In genomic region chr4:165828928-165829327, GRCh38 we compare ENCODE assay signal across 33 cellular contexts. TPM values are rescaled to one million over a fixed set of nuclear protein-coding genes. Genes with fewer than 3 reads are reported as not detected.
A peak's percentile ranks its signal among the peaks of the same experiment; 100 is the strongest.
DNase-seq lines count a peak whose midpoint lies in the region; ATAC-seq and TF ChIP-seq lines count a peak whose summit lies in the region.
"Had no signal": no experiment of that assay in that cellular context is flagged by ENCODE, and none has a peak within 500 bp of the region (broad histone marks: within the 10 kb centered on the region; RNA-seq: fewer than 3 reads in every experiment).

No MANE protein-coding gene starts in this region.

- H3K4me3 ChIP-seq in breast epithelium, result no peak overlapping the region
- no peak overlapping the region for H3K4me3 ChIP-seq in mammary epithelial cell (replicated peaks in 1 of 3; ENCODE audit: insufficient read depth in 1 of 3, low read depth in 2 of 3, low read length in 3 of 3)
- no peak overlapping the region for H3K4me3 ChIP-seq in left lung
- H3K4me3 ChIP-seq: A549, body of pancreas, GM12878, PC-9, prostate gland had no signal

- no peaks in the 10 kb centered on the region for H3K36me3 ChIP-seq in breast epithelium
- H3K36me3 ChIP-seq in mammary epithelial cell (ENCODE audit: insufficient read depth, low read length), result no peaks in the 10 kb centered on the region
- H3K36me3 ChIP-seq in left lung, result no peaks in the 10 kb centered on the region
- H3K36me3 ChIP-seq: BE2C, prostate gland had no signal

- H3K27ac ChIP-seq in breast epithelium, result no peak overlapping the region
- H3K27ac ChIP-seq in mammary epithelial cell (ENCODE audit: insufficient read depth, low read depth, low read length), result peak overlapping the region; percentile 41
- H3K27ac ChIP-seq in left lung, result no peak overlapping the region
- H3K27ac ChIP-seq: A549, body of pancreas, PC-9, prostate gland had no signal

- no peak overlapping the region for H3K4me3 Mint-ChIP-seq in MCF 10A (ENCODE audit: unreplicated experiment)
- H3K4me3 Mint-ChIP-seq: activated CD4-positive, alpha-beta memory T cell treated with anti-CD3 and anti-CD28 coated beads for 36 hours; activated naive CD4-positive, alpha-beta T cell treated with anti-CD3 and anti-CD28 coated beads for 36 hours; CD8-positive, alpha-beta T cell; IgD-negative memory B cell; naive thymus-derived CD4-positive, alpha-beta T cell; T-helper 2 cell treated with Interferon-gamma antibody and Interleukin-4, amounts not matched to agents 5 μg/mL and 100 μg/mL, for 36 hours; type B pancreatic cell had no signal

- peak overlapping the region; percentile 40 for H3K4me2 ChIP-seq in mammary epithelial cell (ENCODE audit: insufficient read depth, low read depth, low read length)
- H3K4me2 ChIP-seq: A549, PC-9 had no signal

- H3K36me3 Mint-ChIP-seq in MCF 10A (ENCODE audit: insufficient read depth, unreplicated experiment), result no peaks in the 10 kb centered on the region
- H3K36me3 Mint-ChIP-seq: activated CD4-positive, alpha-beta memory T cell treated with anti-CD3 and anti-CD28 coated beads for 36 hours; CD8-positive, alpha-beta T cell; IgD-negative memory B cell; naive thymus-derived CD4-positive, alpha-beta T cell; type B pancreatic cell had no signal

- DNase-seq in MCF 10A (ENCODE audit: unreplicated experiment) (peak; percentile 80), breast epithelium (ENCODE audit: low spot score in 2 of 2) (no peak), mammary epithelial cell (peak; percentile 64), iris pigment epithelial cell (ENCODE audit: low read depth) (peak; percentile 5), SKM-1 (lab: John Stamatoyannopoulos, UW; ENCODE audit: unreplicated experiment) (no peak), DMS79 treated with DMSO at 0.1 percent for 48 hours (lab: John Stamatoyannopoulos, UW) (no peak), AG08396 (ENCODE audit: low spot score) (no peak), left lung (no peak)
- DNase-seq: activated CD4-positive, alpha-beta memory T cell treated with anti-CD3 and anti-CD28 coated beads for 36 hours; activated CD4-positive, CD25-positive, alpha-beta regulatory T cell treated with anti-CD3 and anti-CD28 coated beads, Interleukin-2, amount 50 U/mL, for 72 hours; activated CD8-positive, alpha-beta memory T cell treated with anti-CD3 and anti-CD28 coated beads, Interleukin-2, amount 50 U/mL, for 4 hours; activated naive CD4-positive, alpha-beta T cell treated with anti-CD3 and anti-CD28 coated beads for 36 hours; BE2C; CD8-positive, alpha-beta T cell; head of caudate nucleus; islet precursor cell; midbrain; naive thymus-derived CD4-positive, alpha-beta T cell; NCI-H187 treated with DMSO at 0.1 percent for 48 hours; NCI-H2227 treated with DMSO at 0.1 percent for 48 hours; NCI-H526 treated with DMSO at 0.1 percent for 48 hours; PC-9; Right ventricle myocardium superior; stimulated activated CD4-positive, alpha-beta T cell treated with anti-CD3 and anti-CD28 coated beads, Interleukin-15, amount 100 ng/mL, for 24 hours; stimulated activated CD4-positive, alpha-beta T cell treated with anti-CD3 and anti-CD28 coated beads, Interleukin-4, amount 100 ng/mL, for 4 hours had no signal

- TF ChIP-seq POLR2A in breast epithelium (IDR thresholded peaks at IDR 0.05), result no peak

- WGBS in mammary epithelial cell (ENCODE audit: low coverage, missing lambda C conversion rate), result 0% methylated on average over 2 of the region's 2 CpGs

- no peaks in the 10 kb centered on the region for H3K27me3 Mint-ChIP-seq in MCF 10A (ENCODE audit: insufficient read depth, unreplicated experiment)
- H3K27me3 Mint-ChIP-seq: activated CD4-positive, alpha-beta memory T cell treated with anti-CD3 and anti-CD28 coated beads for 36 hours; IgD-negative memory B cell; naive thymus-derived CD4-positive, alpha-beta T cell; type B pancreatic cell had no signal

- TF ChIP-seq CTCF in MCF 10A (IDR thresholded peaks at IDR 0.05; ENCODE audit: unreplicated experiment), result no peak
- no peak for TF ChIP-seq CTCF in breast epithelium (IDR thresholded peaks at IDR 0.05)
- TF ChIP-seq CTCF in mammary epithelial cell (conservative IDR thresholded peaks at IDR 0.05 in 1 of 2, IDR thresholded peaks at IDR 0.05 in 1 of 2; ENCODE audit: extremely low read depth in 1 of 2, insufficient read depth in 1 of 2, low read depth in 1 of 2, low read length in 2 of 2), result no peak
- no peak for TF ChIP-seq CTCF in left lung (IDR thresholded peaks at IDR 0.05)

- H3K9me3 ChIP-seq in breast epithelium (no peaks in the 10 kb centered on the region), mammary epithelial cell (replicated peaks; ENCODE audit: insufficient read depth, low read length) (peaks cover 8% of the 10 kb centered on the region), left lung (no peaks in the 10 kb centered on the region)
- H3K9me3 ChIP-seq: A549, BE2C, body of pancreas, prostate gland had no signal

- POLR2A ChIA-PET in MCF 10A (lab: Yijun Ruan, JAX), result no interaction called here

- H3K9me3 Mint-ChIP-seq in MCF 10A (ENCODE audit: unreplicated experiment), result peaks cover 13% of the 10 kb centered on the region
- H3K9me3 Mint-ChIP-seq: activated CD4-positive, alpha-beta memory T cell treated with anti-CD3 and anti-CD28 coated beads for 36 hours; T-helper 2 cell treated with Interferon-gamma antibody and Interleukin-4, amounts not matched to agents 5 μg/mL and 100 μg/mL, for 36 hours had no signal

- peaks cover 20% of the 10 kb centered on the region for H3K4me1 Mint-ChIP-seq in MCF 10A (ENCODE audit: insufficient read depth, unreplicated experiment)
- H3K4me1 Mint-ChIP-seq: IgD-negative memory B cell; naive thymus-derived CD4-positive, alpha-beta T cell had no signal

- H3K4me1 ChIP-seq in breast epithelium, result no peaks in the 10 kb centered on the region
- peaks cover 21% of the 10 kb centered on the region for H3K4me1 ChIP-seq in mammary epithelial cell (ENCODE audit: insufficient read depth, low read length)
- no peaks in the 10 kb centered on the region for H3K4me1 ChIP-seq in left lung
- H3K4me1 ChIP-seq: A549, BE2C, body of pancreas, prostate gland had no signal

- ATAC-seq in left lung, result no peak
- ATAC-seq: A549; body of pancreas; CD8-positive, alpha-beta T cell; GM12878; naive thymus-derived CD4-positive, alpha-beta T cell had no signal

- CTCF ChIA-PET in MCF 10A (lab: Yijun Ruan, JAX) (no interaction called here), mammary epithelial cell (lab: Charles Lee; ENCODE audit: low non-redundant PET) (no interaction called here)

- dilution Hi-C loops in mammary epithelial cell (cut with HindIII; ENCODE audit: low sequenced_read_pairs), result no loop called here

- intact Hi-C loops in MCF 10A (cut with micrococcal nuclease) (no loop called here), breast epithelium (cut with DNase I; ENCODE audit: low total_unique reads) (no loop called here), mammary epithelial cell (cut with micrococcal nuclease) (no loop called here), left lung (cut with DNase I) (no loop called here)

- H2AFZ ChIP-seq in mammary epithelial cell (ENCODE audit: low read depth, low read length), result no peak overlapping the region
- H2AFZ ChIP-seq: PC-9 had no signal

- no peak overlapping the region for H3K9ac ChIP-seq in mammary epithelial cell (ENCODE audit: insufficient read depth, low read length)

- H3K79me2 ChIP-seq in mammary epithelial cell (ENCODE audit: insufficient read depth, low read length), result no peaks in the 10 kb centered on the region

- no peaks in the 10 kb centered on the region for H4K20me1 ChIP-seq in mammary epithelial cell (ENCODE audit: insufficient read depth, low read length)

- no TSS peak for BruUV-seq in MCF 10A (replicated peaks; lab: Mats Ljungman, UMichigan)
- BruUV-seq in mammary epithelial cell (replicated peaks; lab: Mats Ljungman, UMichigan), result no TSS peak

- in situ Hi-C loops in mammary epithelial cell (cut with MboI; ENCODE audit: low sequenced_read_pairs in 2 of 2), result no loop called here

- H3K27me3 ChIP-seq in breast epithelium (no peaks in the 10 kb centered on the region), mammary epithelial cell (ENCODE audit: insufficient read depth, low read length) (no peaks in the 10 kb centered on the region), left lung (no peaks in the 10 kb centered on the region)
- H3K27me3 ChIP-seq: BE2C, body of pancreas had no signal

- peak overlapping the region; percentile 93 for H3K27ac Mint-ChIP-seq in MCF 10A (ENCODE audit: low read depth, unreplicated experiment)
- H3K27ac Mint-ChIP-seq: activated CD4-positive, alpha-beta memory T cell treated with anti-CD3 and anti-CD28 coated beads for 36 hours; activated naive CD4-positive, alpha-beta T cell treated with anti-CD3 and anti-CD28 coated beads for 36 hours; CD8-positive, alpha-beta T cell; IgD-negative memory B cell; naive thymus-derived CD4-positive, alpha-beta T cell; T-helper 2 cell treated with Interferon-gamma antibody and Interleukin-4, amounts not matched to agents 5 μg/mL and 100 μg/mL, for 36 hours; type B pancreatic cell had no signal

RNA-seq across cellular contexts. Expression of gene TLL1, which starts 44.1 kb away (rescaled TPM):
- total RNA-seq in MCF 10A (2022) (0.66 and 1.4 TPM in 2 replicates), breast epithelium (10 to 100 TPM in 1 of 3 donors, 1 to 10 TPM in 2; 4.0 to 11.5 (median 4.3) TPM), mammary epithelial cell (10 to 100 TPM; 10.0 to 21.2 TPM), left lung (1 to 10 TPM; 1.4 to 4.0 TPM)
- 4.0 TPM for polyA plus RNA-seq in mammary epithelial cell
- polyA minus RNA-seq in mammary epithelial cell, result 13.4 TPM
- total RNA-seq: activated CD4-positive, alpha-beta memory T cell treated with anti-CD3 and anti-CD28 coated beads for 36 hours; activated naive CD4-positive, alpha-beta T cell treated with anti-CD3 and anti-CD28 coated beads for 36 hours; CD8-positive, alpha-beta T cell; HT-29; naive thymus-derived CD4-positive, alpha-beta T cell had no signal
- polyA plus RNA-seq: IgD-negative memory B cell; naive thymus-derived CD4-positive, alpha-beta T cell had no signal

Comparison
In these comparisons a context has a peak if more than half of its experiments do, and no peak if none do; other contexts are left out.
1. DNase-seq: peak in MCF 10A (single experiment), mammary epithelial cell (single experiment) and iris pigment epithelial cell (single experiment); none in breast epithelium (0 of 2), SKM-1 (single experiment), DMS79 treated with DMSO at 0.1 percent for 48 hours (single experiment), AG08396 (single experiment) and left lung (0 of 2).